1 cellular context compared by ENCODE assay signal in the genomic region with DNA sequence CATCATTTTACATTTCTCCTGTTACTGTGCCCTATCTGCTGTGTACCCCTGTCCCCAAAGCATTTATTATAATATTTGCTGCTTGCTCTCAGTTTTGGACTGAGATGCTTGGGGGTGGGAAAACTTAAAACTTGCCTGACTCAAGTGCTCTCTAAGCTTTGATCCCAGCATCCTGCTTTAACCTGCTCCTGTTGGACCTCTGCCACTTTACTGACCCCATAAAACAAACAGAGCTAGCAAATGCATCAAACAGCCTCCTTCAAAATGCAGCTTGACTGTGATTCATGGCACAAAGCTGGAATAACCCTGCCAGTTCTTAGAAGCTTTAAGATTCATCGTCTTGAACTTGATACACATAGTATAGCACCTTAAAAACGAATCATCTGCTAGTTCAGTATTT.
TF ChIP-seq lines count a peak whose summit lies in the region.

No MANE protein-coding gene starts in this region.

TF ChIP-seq in HepG2, 621 proteins besides CTCF, POLR2A, EP300 and RAD21 (continued from another document):
- peak; percentile 40; the same call in 1 of the 2 replicates for TF ChIP-seq HNF4G (IDR thresholded peaks at IDR 0.05; ENCODE audit: borderline replicate concordance, low read depth, low read length)
- TF ChIP-seq HNF4G (CRISPR knock-in tag; IDR thresholded peaks at IDR 0.05; ENCODE audit: borderline replicate concordance, low read depth): no peak
- peak; percentile 73; the same call in 1 of the 2 replicates for TF ChIP-seq BCL6 (CRISPR knock-in tag; IDR thresholded peaks at IDR 0.05)
- TF ChIP-seq, protein P1, sequence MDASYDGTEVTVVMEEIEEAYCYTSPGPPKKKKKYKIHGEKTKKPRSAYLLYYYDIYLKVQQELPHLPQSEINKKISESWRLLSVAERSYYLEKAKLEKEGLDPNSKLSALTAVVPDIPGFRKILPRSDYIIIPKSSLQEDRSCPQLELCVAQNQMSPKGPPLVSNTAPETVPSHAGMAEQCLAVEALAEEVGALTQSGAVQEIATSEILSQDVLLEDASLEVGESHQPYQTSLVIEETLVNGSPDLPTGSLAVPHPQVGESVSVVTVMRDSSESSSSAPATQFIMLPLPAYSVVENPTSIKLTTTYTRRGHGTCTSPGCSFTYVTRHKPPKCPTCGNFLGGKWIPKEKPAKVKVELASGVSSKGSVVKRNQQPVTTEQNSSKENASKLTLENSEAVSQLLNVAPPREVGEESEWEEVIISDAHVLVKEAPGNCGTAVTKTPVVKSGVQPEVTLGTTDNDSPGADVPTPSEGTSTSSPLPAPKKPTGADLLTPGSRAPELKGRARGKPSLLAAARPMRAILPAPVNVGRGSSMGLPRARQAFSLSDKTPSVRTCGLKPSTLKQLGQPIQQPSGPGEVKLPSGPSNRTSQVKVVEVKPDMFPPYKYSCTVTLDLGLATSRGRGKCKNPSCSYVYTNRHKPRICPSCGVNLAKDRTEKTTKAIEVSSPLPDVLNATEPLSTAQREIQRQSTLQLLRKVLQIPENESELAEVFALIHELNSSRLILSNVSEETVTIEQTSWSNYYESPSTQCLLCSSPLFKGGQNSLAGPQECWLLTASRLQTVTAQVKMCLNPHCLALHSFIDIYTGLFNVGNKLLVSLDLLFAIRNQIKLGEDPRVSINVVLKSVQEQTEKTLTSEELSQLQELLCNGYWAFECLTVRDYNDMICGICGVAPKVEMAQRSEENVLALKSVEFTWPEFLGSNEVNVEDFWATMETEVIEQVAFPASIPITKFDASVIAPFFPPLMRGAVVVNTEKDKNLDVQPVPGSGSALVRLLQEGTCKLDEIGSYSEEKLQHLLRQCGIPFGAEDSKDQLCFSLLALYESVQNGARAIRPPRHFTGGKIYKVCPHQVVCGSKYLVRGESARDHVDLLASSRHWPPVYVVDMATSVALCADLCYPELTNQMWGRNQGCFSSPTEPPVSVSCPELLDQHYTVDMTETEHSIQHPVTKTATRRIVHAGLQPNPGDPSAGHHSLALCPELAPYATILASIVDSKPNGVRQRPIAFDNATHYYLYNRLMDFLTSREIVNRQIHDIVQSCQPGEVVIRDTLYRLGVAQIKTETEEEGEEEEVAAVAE (CRISPR knock-in tag; IDR thresholded peaks at IDR 0.05; ENCODE audit: borderline replicate concordance): peak; percentile 37; the same call in 1 of the 2 replicates
- TF ChIP-seq FOXK1 (CRISPR knock-in tag; IDR thresholded peaks at IDR 0.05; ENCODE audit: borderline replicate concordance, low read depth): 0 out of 2 replicates have a peak, but pooled peaks have one; percentile 20
- TF ChIP-seq EHMT2 (IDR thresholded peaks at IDR 0.05; ENCODE audit: borderline replicate concordance, low read depth, low read length): no peak
- no peak for TF ChIP-seq ZNF234 (CRISPR knock-in tag; conservative IDR thresholded peaks at IDR 0.05)
- TF ChIP-seq, protein P2, sequence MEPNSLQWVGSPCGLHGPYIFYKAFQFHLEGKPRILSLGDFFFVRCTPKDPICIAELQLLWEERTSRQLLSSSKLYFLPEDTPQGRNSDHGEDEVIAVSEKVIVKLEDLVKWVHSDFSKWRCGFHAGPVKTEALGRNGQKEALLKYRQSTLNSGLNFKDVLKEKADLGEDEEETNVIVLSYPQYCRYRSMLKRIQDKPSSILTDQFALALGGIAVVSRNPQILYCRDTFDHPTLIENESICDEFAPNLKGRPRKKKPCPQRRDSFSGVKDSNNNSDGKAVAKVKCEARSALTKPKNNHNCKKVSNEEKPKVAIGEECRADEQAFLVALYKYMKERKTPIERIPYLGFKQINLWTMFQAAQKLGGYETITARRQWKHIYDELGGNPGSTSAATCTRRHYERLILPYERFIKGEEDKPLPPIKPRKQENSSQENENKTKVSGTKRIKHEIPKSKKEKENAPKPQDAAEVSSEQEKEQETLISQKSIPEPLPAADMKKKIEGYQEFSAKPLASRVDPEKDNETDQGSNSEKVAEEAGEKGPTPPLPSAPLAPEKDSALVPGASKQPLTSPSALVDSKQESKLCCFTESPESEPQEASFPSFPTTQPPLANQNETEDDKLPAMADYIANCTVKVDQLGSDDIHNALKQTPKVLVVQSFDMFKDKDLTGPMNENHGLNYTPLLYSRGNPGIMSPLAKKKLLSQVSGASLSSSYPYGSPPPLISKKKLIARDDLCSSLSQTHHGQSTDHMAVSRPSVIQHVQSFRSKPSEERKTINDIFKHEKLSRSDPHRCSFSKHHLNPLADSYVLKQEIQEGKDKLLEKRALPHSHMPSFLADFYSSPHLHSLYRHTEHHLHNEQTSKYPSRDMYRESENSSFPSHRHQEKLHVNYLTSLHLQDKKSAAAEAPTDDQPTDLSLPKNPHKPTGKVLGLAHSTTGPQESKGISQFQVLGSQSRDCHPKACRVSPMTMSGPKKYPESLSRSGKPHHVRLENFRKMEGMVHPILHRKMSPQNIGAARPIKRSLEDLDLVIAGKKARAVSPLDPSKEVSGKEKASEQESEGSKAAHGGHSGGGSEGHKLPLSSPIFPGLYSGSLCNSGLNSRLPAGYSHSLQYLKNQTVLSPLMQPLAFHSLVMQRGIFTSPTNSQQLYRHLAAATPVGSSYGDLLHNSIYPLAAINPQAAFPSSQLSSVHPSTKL (CRISPR knock-in tag; IDR thresholded peaks at IDR 0.05): peak; percentile 86
- TF ChIP-seq ZFP1 (CRISPR knock-in tag; IDR thresholded peaks at IDR 0.05): 0 out of 2 replicates have a peak, but pooled peaks have one; percentile 14
- no peak for TF ChIP-seq ARID2 (CRISPR knock-in tag; IDR thresholded peaks at IDR 0.05; ENCODE audit: borderline replicate concordance)
- no peak for TF ChIP-seq ZMAT3 (CRISPR knock-in tag; conservative IDR thresholded peaks at IDR 0.05)
- TF ChIP-seq POLR2AphosphoS5 (IDR thresholded peaks at IDR 0.05; ENCODE audit: low read depth, low read length): peak; percentile 45; the same call in 1 of the 2 replicates
- TF ChIP-seq HNRNPK (IDR thresholded peaks at IDR 0.05; ENCODE audit: low read depth, low read length, poor library complexity, severe bottlenecking): no peak
- TF ChIP-seq DMAP1 (CRISPR knock-in tag; IDR thresholded peaks at IDR 0.05): peak; percentile 41; the same call in 1 of the 2 replicates
- TF ChIP-seq ZSCAN9 (CRISPR knock-in tag; IDR thresholded peaks at IDR 0.05; ENCODE audit: borderline replicate concordance): 0 out of 2 replicates have a peak, but pooled peaks have one; percentile 53
- TF ChIP-seq CREM (IDR thresholded peaks at IDR 0.05): peak; percentile 69
- TF ChIP-seq CREM (CRISPR knock-in tag; IDR thresholded peaks at IDR 0.05): no peak
- 0 out of 2 replicates have a peak, but pooled peaks have one; percentile 38 for TF ChIP-seq HHEX (CRISPR knock-in tag; IDR thresholded peaks at IDR 0.05)
- TF ChIP-seq, protein P3, sequence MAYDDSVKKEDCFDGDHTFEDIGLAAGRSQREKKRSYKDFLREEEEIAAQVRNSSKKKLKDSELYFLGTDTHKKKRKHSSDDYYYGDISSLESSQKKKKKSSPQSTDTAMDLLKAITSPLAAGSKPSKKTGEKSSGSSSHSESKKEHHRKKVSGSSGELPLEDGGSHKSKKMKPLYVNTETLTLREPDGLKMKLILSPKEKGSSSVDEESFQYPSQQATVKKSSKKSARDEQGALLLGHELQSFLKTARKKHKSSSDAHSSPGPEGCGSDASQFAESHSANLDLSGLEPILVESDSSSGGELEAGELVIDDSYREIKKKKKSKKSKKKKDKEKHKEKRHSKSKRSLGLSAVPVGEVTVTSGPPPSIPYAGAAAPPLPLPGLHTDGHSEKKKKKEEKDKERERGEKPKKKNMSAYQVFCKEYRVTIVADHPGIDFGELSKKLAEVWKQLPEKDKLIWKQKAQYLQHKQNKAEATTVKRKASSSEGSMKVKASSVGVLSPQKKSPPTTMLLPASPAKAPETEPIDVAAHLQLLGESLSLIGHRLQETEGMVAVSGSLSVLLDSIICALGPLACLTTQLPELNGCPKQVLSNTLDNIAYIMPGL (CRISPR knock-in tag; IDR thresholded peaks at IDR 0.05; ENCODE audit: borderline replicate concordance in 1 of 2, low read depth in 1 of 2): 0 out of 4 replicates have a peak, but pooled peaks of 1 of the 2 experiments have one; percentile 6
- TF ChIP-seq RELA (CRISPR knock-in tag; IDR thresholded peaks at IDR 0.05): no peak
- TF ChIP-seq SOX13 (IDR thresholded peaks at IDR 0.05): peak; percentile 42; the same call in 1 of the 2 replicates
- TF ChIP-seq SOX13 (CRISPR knock-in tag; conservative IDR thresholded peaks at IDR 0.05 in 1 of 2, IDR thresholded peaks at IDR 0.05 in 1 of 2): peak in 1 of 2 experiments; percentile 51; a peak in 1 of 4 replicates
- no peak for TF ChIP-seq RORA (CRISPR knock-in tag; IDR thresholded peaks at IDR 0.05)
- TF ChIP-seq SOX6 (IDR thresholded peaks at IDR 0.05): no peak
- TF ChIP-seq SOX6 (CRISPR knock-in tag; IDR thresholded peaks at IDR 0.05): peak; percentile 68
- TF ChIP-seq HDAC2 (CRISPR knock-in tag; IDR thresholded peaks at IDR 0.05): peak; percentile 83
- no peak for TF ChIP-seq TAF1 (CRISPR knock-in tag; IDR thresholded peaks at IDR 0.05)
- TF ChIP-seq, protein P4, sequence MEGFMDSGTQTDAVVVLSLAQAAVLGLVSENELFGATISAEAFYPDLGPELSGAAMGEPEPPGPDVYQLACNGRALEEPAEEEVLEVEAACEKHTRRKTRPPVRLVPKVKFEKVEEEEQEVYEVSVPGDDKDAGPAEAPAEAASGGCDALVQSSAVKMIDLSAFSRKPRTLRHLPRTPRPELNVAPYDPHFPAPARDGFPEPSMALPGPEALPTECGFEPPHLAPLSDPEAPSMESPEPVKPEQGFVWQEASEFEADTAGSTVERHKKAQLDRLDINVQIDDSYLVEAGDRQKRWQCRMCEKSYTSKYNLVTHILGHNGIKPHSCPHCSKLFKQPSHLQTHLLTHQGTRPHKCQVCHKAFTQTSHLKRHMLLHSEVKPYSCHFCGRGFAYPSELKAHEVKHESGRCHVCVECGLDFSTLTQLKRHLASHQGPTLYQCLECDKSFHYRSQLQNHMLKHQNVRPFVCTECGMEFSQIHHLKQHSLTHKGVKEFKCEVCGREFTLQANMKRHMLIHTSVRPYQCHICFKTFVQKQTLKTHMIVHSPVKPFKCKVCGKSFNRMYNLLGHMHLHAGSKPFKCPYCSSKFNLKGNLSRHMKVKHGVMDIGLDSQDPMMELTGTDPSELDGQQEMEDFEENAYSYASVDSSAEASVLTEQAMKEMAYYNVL (CRISPR knock-in tag; IDR thresholded peaks at IDR 0.05; ENCODE audit: borderline replicate concordance): no peak; the same call in 1 of the 2 replicates
- TF ChIP-seq RBFOX2 (IDR thresholded peaks at IDR 0.05; ENCODE audit: low read depth, low read length): peak; percentile 18
- TF ChIP-seq ATF7 (IDR thresholded peaks at IDR 0.05): no peak
- TF ChIP-seq ATF7 (CRISPR knock-in tag; IDR thresholded peaks at IDR 0.05): no peak
- TF ChIP-seq, protein P5, sequence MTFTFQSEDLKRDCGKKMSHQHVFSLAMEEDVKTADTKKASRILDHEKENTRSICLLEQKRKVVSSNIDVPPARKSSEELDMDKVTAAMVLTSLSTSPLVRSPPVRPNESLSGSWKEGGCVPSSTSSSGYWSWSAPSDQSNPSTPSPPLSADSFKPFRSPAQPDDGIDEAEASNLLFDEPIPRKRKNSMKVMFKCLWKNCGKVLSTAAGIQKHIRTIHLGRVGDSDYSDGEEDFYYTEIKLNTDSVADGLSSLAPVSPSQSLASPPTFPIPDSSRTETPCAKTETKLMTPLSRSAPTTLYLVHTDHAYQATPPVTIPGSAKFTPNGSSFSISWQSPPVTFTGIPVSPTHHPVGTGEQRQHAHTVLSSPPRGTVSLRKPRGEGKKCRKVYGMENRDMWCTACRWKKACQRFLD (CRISPR knock-in tag; IDR thresholded peaks at IDR 0.05; ENCODE audit: borderline replicate concordance): no peak
- no peak for TF ChIP-seq TCF12 (IDR thresholded peaks at IDR 0.05)
- TF ChIP-seq TCF12 (CRISPR knock-in tag; IDR thresholded peaks at IDR 0.05): 0 out of 2 replicates have a peak, but pooled peaks have one; percentile 44
- 0 out of 2 replicates have a peak, but pooled peaks have one; percentile 26 for TF ChIP-seq ZBTB7B (CRISPR knock-in tag; IDR thresholded peaks at IDR 0.05)
- TF ChIP-seq ZNF788 (CRISPR knock-in tag; IDR thresholded peaks at IDR 0.05; ENCODE audit: borderline replicate concordance): no peak
- 0 out of 2 replicates have a peak, but pooled peaks have one; percentile 37 for TF ChIP-seq ESRRA (CRISPR knock-in tag; IDR thresholded peaks at IDR 0.05; ENCODE audit: low read depth)
- no peak for TF ChIP-seq ZNF317 (CRISPR knock-in tag; IDR thresholded peaks at IDR 0.05)
- no peak for TF ChIP-seq ZNF775 (CRISPR knock-in tag; IDR thresholded peaks at IDR 0.05; ENCODE audit: borderline replicate concordance)
- TF ChIP-seq TRIM24 (CRISPR knock-in tag; IDR thresholded peaks at IDR 0.05): no peak
- no peak for TF ChIP-seq ZNF530 (CRISPR knock-in tag; IDR thresholded peaks at IDR 0.05; ENCODE audit: low read depth)
- no peak for TF ChIP-seq ZNF75D (CRISPR knock-in tag; IDR thresholded peaks at IDR 0.05; ENCODE audit: borderline replicate concordance)
- TF ChIP-seq ZNF652 (CRISPR knock-in tag; IDR thresholded peaks at IDR 0.05; ENCODE audit: borderline replicate concordance, low read depth): peak; percentile 12; the same call in 1 of the 2 replicates
- TF ChIP-seq YEATS4 (CRISPR knock-in tag; IDR thresholded peaks at IDR 0.05; ENCODE audit: borderline replicate concordance): no peak
- TF ChIP-seq, protein P6, sequence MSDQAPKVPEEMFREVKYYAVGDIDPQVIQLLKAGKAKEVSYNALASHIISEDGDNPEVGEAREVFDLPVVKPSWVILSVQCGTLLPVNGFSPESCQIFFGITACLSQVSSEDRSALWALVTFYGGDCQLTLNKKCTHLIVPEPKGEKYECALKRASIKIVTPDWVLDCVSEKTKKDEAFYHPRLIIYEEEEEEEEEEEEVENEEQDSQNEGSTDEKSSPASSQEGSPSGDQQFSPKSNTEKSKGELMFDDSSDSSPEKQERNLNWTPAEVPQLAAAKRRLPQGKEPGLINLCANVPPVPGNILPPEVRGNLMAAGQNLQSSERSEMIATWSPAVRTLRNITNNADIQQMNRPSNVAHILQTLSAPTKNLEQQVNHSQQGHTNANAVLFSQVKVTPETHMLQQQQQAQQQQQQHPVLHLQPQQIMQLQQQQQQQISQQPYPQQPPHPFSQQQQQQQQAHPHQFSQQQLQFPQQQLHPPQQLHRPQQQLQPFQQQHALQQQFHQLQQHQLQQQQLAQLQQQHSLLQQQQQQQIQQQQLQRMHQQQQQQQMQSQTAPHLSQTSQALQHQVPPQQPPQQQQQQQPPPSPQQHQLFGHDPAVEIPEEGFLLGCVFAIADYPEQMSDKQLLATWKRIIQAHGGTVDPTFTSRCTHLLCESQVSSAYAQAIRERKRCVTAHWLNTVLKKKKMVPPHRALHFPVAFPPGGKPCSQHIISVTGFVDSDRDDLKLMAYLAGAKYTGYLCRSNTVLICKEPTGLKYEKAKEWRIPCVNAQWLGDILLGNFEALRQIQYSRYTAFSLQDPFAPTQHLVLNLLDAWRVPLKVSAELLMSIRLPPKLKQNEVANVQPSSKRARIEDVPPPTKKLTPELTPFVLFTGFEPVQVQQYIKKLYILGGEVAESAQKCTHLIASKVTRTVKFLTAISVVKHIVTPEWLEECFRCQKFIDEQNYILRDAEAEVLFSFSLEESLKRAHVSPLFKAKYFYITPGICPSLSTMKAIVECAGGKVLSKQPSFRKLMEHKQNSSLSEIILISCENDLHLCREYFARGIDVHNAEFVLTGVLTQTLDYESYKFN (CRISPR knock-in tag; conservative IDR thresholded peaks at IDR 0.05): peak; percentile 79
